ENCODE assay signal across 18 cellular contexts in genomic region chr17:38587193-38587592, GRCh38. TPM values are rescaled to one million over a fixed set of nuclear protein-coding genes. Genes with fewer than 3 reads are reported as not detected.
"Had no signal": no experiment of that assay in that cellular context is flagged by ENCODE, and none has a peak within 500 bp of the region (broad histone marks: within the 10 kb centered on the region; RNA-seq: fewer than 3 reads in every experiment).

No MANE protein-coding gene starts in this region.

- H3K9me3 ChIP-seq: adrenal gland, lower lobe of right lung, sigmoid colon, spleen, thoracic aorta, upper lobe of left lung had no signal

- H3K9ac ChIP-seq: parathyroid adenoma had no signal

- DNase-seq: activated CD4-positive, alpha-beta T cell treated with anti-CD3 and anti-CD28 coated beads for 1 hour; activated CD4-positive, alpha-beta T cell treated with anti-CD3 and anti-CD28 coated beads, Interleukin-2, amount 50 U/mL, for 4 hours; activated effector memory CD4-positive, alpha-beta T cell treated with anti-CD3 and anti-CD28 coated beads, Interleukin-2, amount 50 U/mL, for 16 hours; activated naive CD4-positive, alpha-beta T cell treated with anti-CD3 and anti-CD28 coated beads, Interleukin-2, amount 50 U/mL, for 16 hours; activated T-cell treated with anti-CD3 and anti-CD28 coated beads, Interleukin-2, amount 50 U/mL, for 72 hours; adrenal gland; effector memory CD4-positive, alpha-beta T cell; lower lobe of right lung; natural killer cell; sigmoid colon; spleen; stimulated activated CD4-positive, alpha-beta T cell treated with anti-CD3 and anti-CD28 coated beads, Interleukin-4, amount 100 ng/mL, for 4 hours had no signal

- H3K27ac ChIP-seq: hepatocyte, lower lobe of right lung, parathyroid adenoma, sigmoid colon, spleen, thoracic aorta, upper lobe of left lung had no signal

- H3K4me2 ChIP-seq: hepatocyte had no signal

- H3K4me1 ChIP-seq: adrenal gland had no signal

- ATAC-seq: activated T-cell treated with anti-CD3 and anti-CD28 coated beads, Interleukin-2, amount 50 U/mL, for 72 hours; lower lobe of right lung; natural killer cell; stimulated activated memory B cell treated with anti-CD40 and anti-IgM and Interleukin-4, amounts not matched to agents 10 μg/mL and 1 μg/mL and 100 μg/mL, for 72 hours had no signal

- H3K4me3 ChIP-seq: adrenal gland, hepatocyte, lower lobe of right lung, sigmoid colon, spleen, thoracic aorta, upper lobe of left lung had no signal

- H2AFZ ChIP-seq: hepatocyte, parathyroid adenoma had no signal

- H3K36me3 ChIP-seq: adrenal gland, lower lobe of right lung, sigmoid colon, spleen, thoracic aorta, upper lobe of left lung had no signal

- H3K79me2 ChIP-seq: hepatocyte, parathyroid adenoma had no signal

RNA-seq across cellular contexts. Expression of gene SRCIN1, which starts 18.6 kb away (rescaled TPM):
- total RNA-seq: fibroblast of villous mesenchyme, thoracic aorta had no signal
